Comparison of ENCODE assay signal across 8 cellular contexts in the genomic region with DNA sequence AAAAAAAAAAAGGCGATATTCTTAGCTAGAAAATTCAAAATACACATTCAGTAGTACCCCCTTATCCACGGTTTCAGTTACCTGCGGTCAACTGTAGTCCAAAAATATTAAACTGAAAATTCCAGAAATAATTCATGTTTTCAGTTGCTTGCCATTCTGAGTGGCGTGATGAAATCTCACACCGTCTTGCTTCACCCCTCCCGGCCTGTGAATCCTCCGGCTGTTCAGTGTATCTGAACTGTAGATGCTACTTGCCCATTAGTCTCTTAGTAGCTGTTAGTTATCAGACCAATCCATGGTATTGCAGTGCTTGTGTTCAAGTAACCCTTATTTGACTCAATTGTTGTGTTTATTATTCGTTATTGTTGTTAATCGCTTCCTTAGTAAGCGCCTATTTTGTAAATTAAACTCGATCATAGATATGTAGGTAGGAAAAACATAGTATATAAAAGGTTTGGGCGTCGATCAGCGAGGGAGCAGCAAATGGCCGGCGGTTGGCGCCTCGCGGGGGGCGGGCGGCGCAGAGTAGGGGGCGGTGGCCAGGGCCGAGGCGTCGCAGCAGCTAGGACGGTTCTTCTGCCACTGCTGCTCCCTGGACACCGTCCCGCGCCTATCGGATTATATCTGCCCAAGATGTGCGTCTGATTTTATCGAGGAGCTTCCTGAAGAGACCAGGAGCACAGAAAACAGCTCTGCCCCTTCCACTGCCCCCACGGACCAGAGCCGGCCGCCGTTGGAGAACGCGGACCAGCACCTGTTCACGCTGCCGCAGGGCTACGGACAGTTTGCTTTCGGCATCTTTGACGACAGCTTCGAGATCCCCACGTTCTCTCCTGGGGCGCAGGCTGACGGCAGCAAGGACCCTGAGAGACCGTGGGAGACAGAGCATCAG. TPM values are rescaled to one million over a fixed set of nuclear protein-coding genes. Genes with fewer than 3 reads are reported as not detected.
DNase-seq lines count a peak whose midpoint lies in the region; ATAC-seq and TF ChIP-seq lines count a peak whose summit lies in the region.

No MANE protein-coding gene starts in this region.

- H3K36me3 Mint-ChIP-seq in activated B cell treated with CpG ODN at 0.5 μM for 24 hours (ENCODE audit: low read depth) (no peaks in the 10 kb centered on the region), osteocyte (ENCODE audit: unreplicated experiment) (no peaks in the 10 kb centered on the region)
- H3K36me3 Mint-ChIP-seq in stimulated activated naive CD8-positive, alpha-beta T cell treated with anti-CD3 and anti-CD28 coated beads, Interleukin-15, Interleukin-2, amounts not matched to agents 100 ng/mL and 50 ng/mL, for 24 hours (ENCODE audit: low read depth): no peaks in the 10 kb centered on the region

- H3K4me3 Mint-ChIP-seq in activated B cell treated with CpG ODN at 0.5 μM for 24 hours (peak overlapping the region; percentile 81), osteocyte (ENCODE audit: unreplicated experiment) (no peak overlapping the region)
- H3K4me3 Mint-ChIP-seq in stimulated activated naive CD8-positive, alpha-beta T cell treated with anti-CD3 and anti-CD28 coated beads, Interleukin-15, Interleukin-2, amounts not matched to agents 100 ng/mL and 50 ng/mL, for 24 hours: peak overlapping the region; percentile 33

- POLR2A ChIA-PET in activated B cell treated with CpG ODN at 0.5 μM for 24 hours (lab: Charles Lee): interaction anchor here (0.8 to 3.1 kb wide), 3 partner anchors 13 to 67 kb away, joined by 5 to 12 read pairs (median 5); partner anchors contain the start of genes AKAP1 and SCPEP1

- peaks cover 34% of the 10 kb centered on the region for H3K27me3 Mint-ChIP-seq in activated B cell treated with CpG ODN at 0.5 μM for 24 hours
- H3K27me3 Mint-ChIP-seq in stimulated activated naive CD8-positive, alpha-beta T cell treated with anti-CD3 and anti-CD28 coated beads, Interleukin-15, Interleukin-2, amounts not matched to agents 100 ng/mL and 50 ng/mL, for 24 hours: peaks cover 62% of the 10 kb centered on the region
- H3K27me3 Mint-ChIP-seq in osteocyte (ENCODE audit: unreplicated experiment): peaks cover 24% of the 10 kb centered on the region

- intact Hi-C loops in activated B cell treated with CpG ODN at 0.5 μM for 24 hours (cut with micrococcal nuclease): no loop called here
- intact Hi-C loops in left colon (cut with DNase I, micrococcal nuclease): no loop called here

- ATAC-seq in activated B cell treated with CpG ODN at 0.5 μM for 24 hours (ENCODE audit: low read depth) (no peak), left colon (peak; percentile 22)

- H3K4me1 Mint-ChIP-seq in activated B cell treated with CpG ODN at 0.5 μM for 24 hours (peaks cover 23% of the 10 kb centered on the region), osteocyte (ENCODE audit: unreplicated experiment) (no peaks in the 10 kb centered on the region)
- H3K4me1 Mint-ChIP-seq in stimulated activated naive CD8-positive, alpha-beta T cell treated with anti-CD3 and anti-CD28 coated beads, Interleukin-15, Interleukin-2, amounts not matched to agents 100 ng/mL and 50 ng/mL, for 24 hours (ENCODE audit: low read depth): peaks cover 20% of the 10 kb centered on the region

- no peaks in the 10 kb centered on the region for H3K9me3 Mint-ChIP-seq in activated B cell treated with CpG ODN at 0.5 μM for 24 hours
- H3K9me3 Mint-ChIP-seq in stimulated activated naive CD8-positive, alpha-beta T cell treated with anti-CD3 and anti-CD28 coated beads, Interleukin-15, Interleukin-2, amounts not matched to agents 100 ng/mL and 50 ng/mL, for 24 hours: no peaks in the 10 kb centered on the region
- H3K9me3 Mint-ChIP-seq in osteocyte (ENCODE audit: unreplicated experiment): no peaks in the 10 kb centered on the region

- TF ChIP-seq CTCF in activated B cell treated with CpG ODN at 0.5 μM for 24 hours (IDR thresholded peaks at IDR 0.05): no peak
- no peak for TF ChIP-seq CTCF in osteocyte (IDR thresholded peaks at IDR 0.05)

- H3K27ac Mint-ChIP-seq in activated B cell treated with CpG ODN at 0.5 μM for 24 hours (no peak overlapping the region), osteocyte (ENCODE audit: unreplicated experiment) (no peak overlapping the region)
- no peak overlapping the region for H3K27ac Mint-ChIP-seq in stimulated activated naive CD8-positive, alpha-beta T cell treated with anti-CD3 and anti-CD28 coated beads, Interleukin-15, Interleukin-2, amounts not matched to agents 100 ng/mL and 50 ng/mL, for 24 hours

- DNase-seq in DMS53 (lab: John Stamatoyannopoulos, UW) (peak; percentile 46), DMS53 treated with DMSO at 0.1 percent for 48 hours (lab: John Stamatoyannopoulos, UW; ENCODE audit: unreplicated experiment) (no peak), activated B cell treated with CpG ODN at 0.5 μM for 24 hours (no peak), left colon (no peak), nucleus accumbens (lab: John Stamatoyannopoulos, UW) (no peak), osteocyte (ENCODE audit: extremely low spot score, unreplicated experiment) (no peak), NCI-H510A treated with DMSO at 0.1 percent for 48 hours (lab: John Stamatoyannopoulos, UW) (no peak)

- CTCF ChIA-PET in activated B cell treated with CpG ODN at 0.5 μM for 24 hours (lab: Charles Lee): no interaction called here

RNA-seq across cellular contexts. Expression of gene AKAP1, which starts 39.8 kb away (rescaled TPM):
- total RNA-seq in activated B cell treated with CpG ODN at 0.5 μM for 24 hours (22.5 and 26.2 TPM in 2 replicates), left colon (100 to 1,000 TPM; 129 to 145 TPM), osteocyte (16.8 and 18.5 TPM in 2 replicates)
